9 cellular contexts compared by ENCODE assay signal in the genomic region with DNA sequence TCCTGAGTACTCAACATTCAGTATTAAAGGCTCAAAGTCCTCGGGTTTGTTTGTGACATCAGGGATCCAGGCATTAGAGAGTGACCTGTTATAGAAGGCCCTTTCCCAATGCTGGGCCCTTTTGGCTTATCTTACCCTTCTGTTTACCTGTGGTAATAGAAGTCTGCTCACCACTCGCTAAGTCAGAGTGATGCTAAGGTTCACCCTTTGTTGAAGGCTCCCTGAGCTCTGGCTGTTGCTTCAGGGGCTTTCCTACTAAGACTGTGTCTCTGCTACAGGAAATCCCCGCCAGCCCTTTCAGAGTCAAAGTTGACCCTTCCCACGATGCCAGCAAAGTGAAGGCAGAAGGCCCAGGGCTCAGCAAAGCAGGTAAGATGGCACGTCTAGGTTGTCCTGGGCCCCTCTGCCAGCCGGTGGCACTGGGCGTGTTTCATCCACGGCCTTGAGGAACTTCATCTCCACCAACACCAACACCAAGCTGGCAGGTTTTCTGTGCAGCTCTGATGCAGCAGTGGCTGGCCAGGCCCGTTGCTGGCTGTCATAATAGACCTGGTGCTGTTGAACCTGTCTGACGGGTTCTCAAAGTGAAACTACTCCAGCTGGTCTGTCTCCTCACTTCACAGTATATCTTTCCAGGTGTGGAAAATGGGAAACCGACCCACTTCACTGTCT.
DNase-seq lines count a peak whose midpoint lies in the region; ATAC-seq, FAIRE-seq and TF ChIP-seq lines count a peak whose summit lies in the region.
"Had no signal": no experiment of that assay in that cellular context is flagged by ENCODE, and none has a peak within 500 bp of the region (broad histone marks: within the 10 kb centered on the region; RNA-seq: fewer than 3 reads in every experiment).

No MANE protein-coding gene starts in this region.

- in situ Hi-C loops in HepG2 (cut with HindIII; ENCODE audit: extremely low pct_ligation_motif_present, low pct_unique_long_range_greater_than_20kb) = loop anchor here (5.0 kb wide), 1 partner anchor 104 kb away; a partner anchor contains a TSS

- peaks cover 30% of the 10 kb centered on the region for H3K4me1 ChIP-seq in HepG2 (ENCODE audit: insufficient read depth, low read length)

- H4K20me1 ChIP-seq in HepG2 (ENCODE audit: insufficient read depth, low read length) = no peaks in the 10 kb centered on the region

- no peak overlapping the region for H3K4me3 ChIP-seq in HepG2 (replicated peaks in 1 of 3; ENCODE audit: insufficient read depth in 1 of 3, low read depth in 2 of 3, low read length in 3 of 3)
- H3K4me3 ChIP-seq: right atrium auricular region had no signal

- BruUV-seq in HepG2 (replicated peaks; lab: Mats Ljungman, UMichigan) = no TSS peak

- intact Hi-C loops in HepG2 (cut with micrococcal nuclease; ENCODE audit: unreplicated experiment) = loop anchor here (2.0 kb wide), 1 partner anchor 53 kb away; no protein-coding TSS in a partner anchor

- TF ChIP-seq RAD21 in HepG2 (CRISPR knock-in tag; IDR thresholded peaks at IDR 0.05) = no peak

- H3K27me3 ChIP-seq in HepG2 (ENCODE audit: control insufficient read depth in 1 of 2, insufficient read depth in 2 of 2, low read length in 2 of 2) = no peaks in the 10 kb centered on the region
- H3K27me3 ChIP-seq: right atrium auricular region had no signal

- no peak for TF ChIP-seq POLR2A in HepG2 (IDR thresholded peaks at IDR 0.05; ENCODE audit: insufficient read depth in 1 of 2, low read depth in 2 of 2, low read length in 2 of 2)

- no peak for TF ChIP-seq CTCF in HepG2 (CRISPR knock-in tag; IDR thresholded peaks at IDR 0.05)

- TF ChIP-seq EP300 in HepG2 (IDR thresholded peaks at IDR 0.05; ENCODE audit: low read depth in 2 of 2, low read length in 2 of 2) = peak in 1 of 2 experiments; percentile 58; a peak in 1 of 4 replicates
- no peak for TF ChIP-seq EP300 in HepG2 (CRISPR knock-in tag; IDR thresholded peaks at IDR 0.05; ENCODE audit: borderline replicate concordance)

- peaks cover 46 to 93% of the 10 kb centered on the region in 2 experiments for H3K36me3 ChIP-seq in HepG2 (replicated peaks in 1 of 2; ENCODE audit: control insufficient read depth in 1 of 2, insufficient read depth in 2 of 2, low read length in 2 of 2)

- POLR2A ChIA-PET in HepG2 (lab: Yijun Ruan, JAX) = interaction anchor here (0.8 to 2.4 kb wide), 3 partner anchors 9 to 62 kb away, joined by 3 to 19 read pairs (median 3); no protein-coding TSS in a partner anchor

- ATAC-seq in GM21526 (IDR thresholded peaks at IDR 0.05; ENCODE audit: low FRiP score, unreplicated experiment) = peak; percentile 43
- ATAC-seq in HepG2 = peak; percentile 82

- WGBS in HepG2 (ENCODE audit: low lambda C conversion rate) = 64% methylated on average over 9 of the region's 11 CpGs

- no peak overlapping the region for H3K9ac ChIP-seq in HepG2 (ENCODE audit: insufficient read depth, low read depth, low read length)

- no peaks in the 10 kb centered on the region for H3K79me2 ChIP-seq in HepG2 (ENCODE audit: insufficient read depth, low read length)

- CTCF ChIA-PET in HepG2 (lab: Yijun Ruan, JAX; ENCODE audit: low intra/inter-chr PET ratio, low total read pairs) = no interaction called here

- H3K9me3 ChIP-seq in HepG2 (ENCODE audit: low read length) = no peaks in the 10 kb centered on the region
- H3K9me3 ChIP-seq: right atrium auricular region had no signal

- peak; percentile 76 for DNase-seq in COLO668 (lab: John Stamatoyannopoulos, UW; ENCODE audit: unreplicated experiment)
- peak; percentile 60 for DNase-seq in NCI-H345 (lab: John Stamatoyannopoulos, UW)
- peak; percentile 84 for DNase-seq in HepG2 (ENCODE audit: low spot score)
- no peak for DNase-seq in T1000 (lab: John Stamatoyannopoulos, UW)
- DNase-seq in DMS 273 treated with DMSO at 0.1 percent for 48 hours (lab: John Stamatoyannopoulos, UW) = no peak
- DNase-seq in caudate nucleus (lab: John Stamatoyannopoulos, UW) = no peak
- DNase-seq in stimulated activated naive CD4-positive, alpha-beta T cell (lab: John Stamatoyannopoulos, UW) = no peak

- no peak overlapping the region for H3K4me2 ChIP-seq in HepG2 (ENCODE audit: low read depth, low read length)

- peak; percentile 12 for FAIRE-seq in HepG2 (lab: Jason Lieb, UNC)

- H3K27ac ChIP-seq in HepG2 (ENCODE audit: extremely low read length, insufficient read depth, low read length) (peak overlapping the region; percentile 59), caudate nucleus (ENCODE audit: low read depth, low read length) (no peak overlapping the region)
- H3K27ac ChIP-seq: right atrium auricular region had no signal

- H2AFZ ChIP-seq in HepG2 (ENCODE audit: low read length) = no peak overlapping the region

TF ChIP-seq in HepG2, 621 proteins besides CTCF, POLR2A, EP300 and RAD21 (continues in another document):
- TF ChIP-seq ZFX (CRISPR knock-in tag; IDR thresholded peaks at IDR 0.05; ENCODE audit: low read depth) = 0 out of 2 replicates have a peak, but pooled peaks have one; percentile 27
- TF ChIP-seq, protein P1, sequence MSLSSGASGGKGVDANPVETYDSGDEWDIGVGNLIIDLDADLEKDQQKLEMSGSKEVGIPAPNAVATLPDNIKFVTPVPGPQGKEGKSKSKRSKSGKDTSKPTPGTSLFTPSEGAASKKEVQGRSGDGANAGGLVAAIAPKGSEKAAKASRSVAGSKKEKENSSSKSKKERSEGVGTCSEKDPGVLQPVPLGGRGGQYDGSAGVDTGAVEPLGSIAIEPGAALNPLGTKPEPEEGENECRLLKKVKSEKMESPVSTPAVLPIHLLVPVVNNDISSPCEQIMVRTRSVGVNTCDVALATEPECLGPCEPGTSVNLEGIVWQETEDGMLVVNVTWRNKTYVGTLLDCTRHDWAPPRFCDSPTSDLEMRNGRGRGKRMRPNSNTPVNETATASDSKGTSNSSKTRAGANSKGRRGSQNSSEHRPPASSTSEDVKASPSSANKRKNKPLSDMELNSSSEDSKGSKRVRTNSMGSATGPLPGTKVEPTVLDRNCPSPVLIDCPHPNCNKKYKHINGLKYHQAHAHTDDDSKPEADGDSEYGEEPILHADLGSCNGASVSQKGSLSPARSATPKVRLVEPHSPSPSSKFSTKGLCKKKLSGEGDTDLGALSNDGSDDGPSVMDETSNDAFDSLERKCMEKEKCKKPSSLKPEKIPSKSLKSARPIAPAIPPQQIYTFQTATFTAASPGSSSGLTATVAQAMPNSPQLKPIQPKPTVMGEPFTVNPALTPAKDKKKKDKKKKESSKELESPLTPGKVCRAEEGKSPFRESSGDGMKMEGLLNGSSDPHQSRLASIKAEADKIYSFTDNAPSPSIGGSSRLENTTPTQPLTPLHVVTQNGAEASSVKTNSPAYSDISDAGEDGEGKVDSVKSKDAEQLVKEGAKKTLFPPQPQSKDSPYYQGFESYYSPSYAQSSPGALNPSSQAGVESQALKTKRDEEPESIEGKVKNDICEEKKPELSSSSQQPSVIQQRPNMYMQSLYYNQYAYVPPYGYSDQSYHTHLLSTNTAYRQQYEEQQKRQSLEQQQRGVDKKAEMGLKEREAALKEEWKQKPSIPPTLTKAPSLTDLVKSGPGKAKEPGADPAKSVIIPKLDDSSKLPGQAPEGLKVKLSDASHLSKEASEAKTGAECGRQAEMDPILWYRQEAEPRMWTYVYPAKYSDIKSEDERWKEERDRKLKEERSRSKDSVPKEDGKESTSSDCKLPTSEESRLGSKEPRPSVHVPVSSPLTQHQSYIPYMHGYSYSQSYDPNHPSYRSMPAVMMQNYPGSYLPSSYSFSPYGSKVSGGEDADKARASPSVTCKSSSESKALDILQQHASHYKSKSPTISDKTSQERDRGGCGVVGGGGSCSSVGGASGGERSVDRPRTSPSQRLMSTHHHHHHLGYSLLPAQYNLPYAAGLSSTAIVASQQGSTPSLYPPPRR (CRISPR knock-in tag; IDR thresholded peaks at IDR 0.05; ENCODE audit: borderline replicate concordance) = peak; percentile 57; the same call in 1 of the 2 replicates
- peak; percentile 35; the same call in 1 of the 2 replicates for TF ChIP-seq FOXJ3 (CRISPR knock-in tag; IDR thresholded peaks at IDR 0.05; ENCODE audit: borderline replicate concordance)
- TF ChIP-seq HNF4A (CRISPR knock-in tag; IDR thresholded peaks at IDR 0.05) = peak; percentile 80
- 0 out of 2 replicates have a peak, but pooled peaks have one; percentile 22 for TF ChIP-seq RARA (CRISPR knock-in tag; IDR thresholded peaks at IDR 0.05)
- TF ChIP-seq NONO (IDR thresholded peaks at IDR 0.05) = no peak
- 0 out of 2 replicates have a peak, but pooled peaks have one; percentile 15 for TF ChIP-seq NONO (CRISPR knock-in tag; conservative IDR thresholded peaks at IDR 0.05)
- peak; percentile 26; the same call in 1 of the 2 replicates for TF ChIP-seq PPARG (CRISPR knock-in tag; conservative IDR thresholded peaks at IDR 0.05)
- TF ChIP-seq, protein P2, sequence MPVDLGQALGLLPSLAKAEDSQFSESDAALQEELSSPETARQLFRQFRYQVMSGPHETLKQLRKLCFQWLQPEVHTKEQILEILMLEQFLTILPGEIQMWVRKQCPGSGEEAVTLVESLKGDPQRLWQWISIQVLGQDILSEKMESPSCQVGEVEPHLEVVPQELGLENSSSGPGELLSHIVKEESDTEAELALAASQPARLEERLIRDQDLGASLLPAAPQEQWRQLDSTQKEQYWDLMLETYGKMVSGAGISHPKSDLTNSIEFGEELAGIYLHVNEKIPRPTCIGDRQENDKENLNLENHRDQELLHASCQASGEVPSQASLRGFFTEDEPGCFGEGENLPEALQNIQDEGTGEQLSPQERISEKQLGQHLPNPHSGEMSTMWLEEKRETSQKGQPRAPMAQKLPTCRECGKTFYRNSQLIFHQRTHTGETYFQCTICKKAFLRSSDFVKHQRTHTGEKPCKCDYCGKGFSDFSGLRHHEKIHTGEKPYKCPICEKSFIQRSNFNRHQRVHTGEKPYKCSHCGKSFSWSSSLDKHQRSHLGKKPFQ (CRISPR knock-in tag; IDR thresholded peaks at IDR 0.05; ENCODE audit: insufficient replicate concordance) = no peak
- TF ChIP-seq, protein P3, sequence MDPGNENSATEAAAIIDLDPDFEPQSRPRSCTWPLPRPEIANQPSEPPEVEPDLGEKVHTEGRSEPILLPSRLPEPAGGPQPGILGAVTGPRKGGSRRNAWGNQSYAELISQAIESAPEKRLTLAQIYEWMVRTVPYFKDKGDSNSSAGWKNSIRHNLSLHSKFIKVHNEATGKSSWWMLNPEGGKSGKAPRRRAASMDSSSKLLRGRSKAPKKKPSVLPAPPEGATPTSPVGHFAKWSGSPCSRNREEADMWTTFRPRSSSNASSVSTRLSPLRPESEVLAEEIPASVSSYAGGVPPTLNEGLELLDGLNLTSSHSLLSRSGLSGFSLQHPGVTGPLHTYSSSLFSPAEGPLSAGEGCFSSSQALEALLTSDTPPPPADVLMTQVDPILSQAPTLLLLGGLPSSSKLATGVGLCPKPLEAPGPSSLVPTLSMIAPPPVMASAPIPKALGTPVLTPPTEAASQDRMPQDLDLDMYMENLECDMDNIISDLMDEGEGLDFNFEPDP (CRISPR knock-in tag; conservative IDR thresholded peaks at IDR 0.05) = 0 out of 2 replicates have a peak, but pooled peaks have one; percentile 39
- TF ChIP-seq SAP130 (CRISPR knock-in tag; IDR thresholded peaks at IDR 0.05; ENCODE audit: low read depth) = peak; percentile 19; the same call in 1 of the 2 replicates
- no peak for TF ChIP-seq TMF1 (CRISPR knock-in tag; IDR thresholded peaks at IDR 0.05; ENCODE audit: low read depth)

Comparison
In these comparisons a context has a peak if more than half of its experiments do, and no peak if none do; other contexts are left out.
1. DNase-seq: peak in COLO668 (single experiment), NCI-H345 (single experiment) and HepG2 (single experiment); none in T1000 (single experiment), DMS 273 treated with DMSO at 0.1 percent for 48 hours (single experiment), caudate nucleus (0 of 61) and stimulated activated naive CD4-positive, alpha-beta T cell (0 of 6).